Comparison of ENCODE assay signal across 8 cellular contexts in genomic region chr17:67825627-67826588, GRCh38. TPM values are rescaled to one million over a fixed set of nuclear protein-coding genes. Genes with fewer than 3 reads are reported as not detected.
DNase-seq lines count a peak whose midpoint lies in the region; ATAC-seq and TF ChIP-seq lines count a peak whose summit lies in the region.
"Not testable (repeated sequence)": the region's sequence is repeated elsewhere in the genome, so short reads cannot be mapped to it uniquely, and the experiment has no call there.

No MANE protein-coding gene starts in this region.

- not testable (repeated sequence) for H3K27ac ChIP-seq in SK-N-MC
- peak overlapping the region; percentile 74 for H3K27ac ChIP-seq in naive thymus-derived CD4-positive, alpha-beta T cell (ENCODE audit: low read depth, low read length)

- H3K36me3 ChIP-seq in SK-N-MC (ENCODE audit: insufficient read depth, low read length); naive thymus-derived CD4-positive, alpha-beta T cell (ENCODE audit: control insufficient read depth in 2 of 3, insufficient read depth in 3 of 3, low read length in 3 of 3): not testable (repeated sequence)

- CTCF ChIA-PET in naive thymus-derived CD4-positive, alpha-beta T cell (lab: Charles Lee) = interaction anchor here (0.6 to 0.7 kb wide), 2 partner anchors 50 to 691 kb away, joined by 3 read pairs; no protein-coding TSS in a partner anchor

- H3K4me3 ChIP-seq in Jurkat, Clone E6-1 (ENCODE audit: low read length) = peak overlapping the region; percentile 88
- H3K4me3 ChIP-seq in SK-N-MC (peak overlapping the region; percentile 94), fibroblast of the aortic adventitia (ENCODE audit: low read depth, low read length) (peak overlapping the region; percentile 96)
- H3K4me3 ChIP-seq in naive thymus-derived CD4-positive, alpha-beta T cell (ENCODE audit: low read length) = peak overlapping the region; percentile 67

- not testable (repeated sequence) for H3K9me3 ChIP-seq in SK-N-MC (ENCODE audit: low read depth, low read length); naive thymus-derived CD4-positive, alpha-beta T cell (ENCODE audit: control insufficient read depth in 2 of 3, low read length in 3 of 3)

- H3K27me3 Mint-ChIP-seq in naive thymus-derived CD4-positive, alpha-beta T cell = peaks cover 0 to 19% (median 0%) of the 10 kb centered on the region in 5 donors

- H3K4me1 Mint-ChIP-seq in naive thymus-derived CD4-positive, alpha-beta T cell = peaks cover 28 to 48% (median 41%) of the 10 kb centered on the region in 7 donors

- H3K27me3 ChIP-seq in naive thymus-derived CD4-positive, alpha-beta T cell (ENCODE audit: control insufficient read depth in 2 of 2, insufficient read depth in 2 of 2, low read length in 2 of 2) = not testable (repeated sequence)

- H3K9me3 Mint-ChIP-seq in naive thymus-derived CD4-positive, alpha-beta T cell = not testable (repeated sequence)

- ATAC-seq in GM21737 (IDR thresholded peaks at IDR 0.05; ENCODE audit: unreplicated experiment) = peak; percentile 33
- peak; percentile 74 for ATAC-seq in naive thymus-derived CD4-positive, alpha-beta T cell

- peak overlapping the region; percentile 96 to 99 (median 98) for H3K27ac Mint-ChIP-seq in naive thymus-derived CD4-positive, alpha-beta T cell

- intact Hi-C loops in naive thymus-derived CD4-positive, alpha-beta T cell (cut with micrococcal nuclease) = loop anchor here (1.0 to 10.0 kb wide), 12 partner anchors 35 to 1501 kb away; partner anchors contain the start of genes HELZ (in 2 of the 2), NOL11 (in 2 of the 2), ABCA5 (in 1 of the 2) and ARSG (in 1 of the 2)

- DNase-seq in DMS53 (lab: John Stamatoyannopoulos, UW) = peak; percentile 70
- peak; percentile 83 for DNase-seq in Jurkat, Clone E6-1 (ENCODE audit: low read depth, low spot score)
- not testable (repeated sequence) for DNase-seq in SK-N-MC (ENCODE audit: low read depth, low spot score)
- DNase-seq in activated gamma-delta T cell treated with Interleukin-2 at 50 U/mL for 16 hours = peak; percentile 71
- peak; percentile 25 for DNase-seq in fibroblast of the aortic adventitia (ENCODE audit: low read depth)
- peak; percentile 60 to 86 (median 72) for DNase-seq in naive thymus-derived CD4-positive, alpha-beta T cell
- peak; percentile 24 for DNase-seq in stimulated activated CD8-positive, alpha-beta memory T cell treated with anti-CD3 and anti-CD28 coated beads, Interleukin-7, amount 100 ng/mL, for 1 hour (ENCODE audit: low read depth in 2 of 2)

- H3K9ac ChIP-seq in SK-N-MC (ENCODE audit: insufficient read length) = peak overlapping the region; percentile 73

- POLR2A ChIA-PET in naive thymus-derived CD4-positive, alpha-beta T cell (lab: Charles Lee) = interaction anchor here (0.7 to 1.6 kb wide), 6 partner anchors 22 to 610 kb away, joined by 3 to 6 read pairs (median 3); no protein-coding TSS in a partner anchor

- peaks cover 25 to 32% of the 10 kb centered on the region in 2 donors for H3K4me1 ChIP-seq in naive thymus-derived CD4-positive, alpha-beta T cell (ENCODE audit: control insufficient read depth in 2 of 2, insufficient read depth in 2 of 2, low read length in 2 of 2)

- peaks cover 0 to 16% (median 0%) of the 10 kb centered on the region in 5 donors for H3K36me3 Mint-ChIP-seq in naive thymus-derived CD4-positive, alpha-beta T cell

- H3K4me3 Mint-ChIP-seq in naive thymus-derived CD4-positive, alpha-beta T cell = peak overlapping the region; percentile 85 to 99 (median 98)

- not testable (repeated sequence) for TF ChIP-seq CTCF in fibroblast of the aortic adventitia (IDR thresholded peaks at IDR 0.05; ENCODE audit: insufficient read depth, low read length)

RNA-seq across cellular contexts. Expression of gene BPTF, which starts 0.6 kb away (rescaled TPM):
- 68.5 TPM for polyA plus RNA-seq in Jurkat, Clone E6-1 (2012; ENCODE audit: insufficient read depth, insufficient read length)
- 65.4 and 76.8 TPM in 2 replicates for total RNA-seq in fibroblast of the aortic adventitia (ENCODE audit: low replicate concordance)
- total RNA-seq in naive thymus-derived CD4-positive, alpha-beta T cell = 100 to 1,000 TPM; 111 to 219 (median 163) TPM
- polyA plus RNA-seq in naive thymus-derived CD4-positive, alpha-beta T cell = 10 to 100 TPM; 16.0 to 22.1 TPM
